In the genomic region with DNA sequence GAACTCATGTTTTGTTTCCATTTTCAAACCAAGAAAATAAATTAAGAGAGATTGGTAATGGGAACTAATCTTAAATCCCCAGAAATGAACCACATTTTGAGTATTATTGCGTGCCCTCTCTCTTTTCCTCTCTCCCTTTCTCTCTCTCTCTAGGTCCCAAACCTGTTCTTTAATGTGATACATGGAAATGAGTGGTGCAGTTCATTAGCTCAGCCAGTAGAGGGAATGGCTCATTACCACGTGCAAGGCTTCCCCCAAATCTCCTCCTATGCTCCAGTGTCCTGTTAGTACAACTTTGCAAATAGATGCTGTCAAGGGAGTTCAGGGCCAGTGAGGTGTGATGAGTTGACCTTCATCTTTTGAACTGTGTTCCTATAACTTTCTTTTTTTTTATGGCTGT, we compare ENCODE assay signal across 8 cellular contexts.
DNase-seq lines count a peak whose midpoint lies in the region; ATAC-seq and TF ChIP-seq lines count a peak whose summit lies in the region.

No MANE protein-coding gene starts in this region.

- TF ChIP-seq CTCF in GM13976 (IDR thresholded peaks at IDR 0.05; ENCODE audit: borderline replicate concordance, control extremely low read depth, extremely low read depth, insufficient read depth, missing control alignments) (peak; percentile 37), cardiac fibroblast (IDR thresholded peaks at IDR 0.05; ENCODE audit: low read depth, low read length) (peak; percentile 11)

- DNase-seq in AML-193 (lab: John Stamatoyannopoulos, UW) (peak; percentile 30 to 44), GM13976 (ENCODE audit: low spot score) (peak; percentile 50), NCI-H82 treated with DMSO at 0.1 percent for 48 hours (lab: John Stamatoyannopoulos, UW; ENCODE audit: unreplicated experiment) (peak; percentile 0), cardiac fibroblast (ENCODE audit: low read depth in 2 of 2) (peak; percentile 2 to 6), naive B cell (peak; percentile 30), T-helper 9 cell (no peak), NCI-H2029 treated with DMSO at 0.1 percent for 48 hours (lab: John Stamatoyannopoulos, UW) (no peak)

- H3K4me3 ChIP-seq in cardiac fibroblast (replicated peaks in 1 of 2; ENCODE audit: low read depth in 2 of 2, low read length in 2 of 2): no peak overlapping the region

- H3K36me3 Mint-ChIP-seq in naive B cell: no peaks in the 10 kb centered on the region

- peaks cover 0 to 7% (median 5%) of the 10 kb centered on the region in 3 donors for H3K4me1 Mint-ChIP-seq in naive B cell

- ATAC-seq in HG02943 (IDR thresholded peaks at IDR 0.05; ENCODE audit: low read depth, unreplicated experiment) (peak; percentile 78), naive B cell (ENCODE audit: low read depth in 2 of 2) (peak; percentile 40 to 74)

- H3K27me3 Mint-ChIP-seq in naive B cell: peaks cover 6 to 21% (median 9%) of the 10 kb centered on the region in 3 donors

- H3K4me3 Mint-ChIP-seq in naive B cell: no peak overlapping the region

- H3K9me3 Mint-ChIP-seq in naive B cell: no peaks in the 10 kb centered on the region

- in situ Hi-C loops in GM13976 (cut with MboI; ENCODE audit: low sequenced_read_pairs, unreplicated experiment): no loop called here

- peak overlapping the region in 1 of 6 donors; percentile 30 for H3K27ac Mint-ChIP-seq in naive B cell

Comparison
In these comparisons a context has a peak if more than half of its experiments do, and no peak if none do; other contexts are left out.
1. DNase-seq: peak in AML-193 (2 of 2), GM13976 (single experiment), NCI-H82 treated with DMSO at 0.1 percent for 48 hours (single experiment), cardiac fibroblast (2 of 2) and naive B cell (single experiment); none in T-helper 9 cell (single experiment) and NCI-H2029 treated with DMSO at 0.1 percent for 48 hours (single experiment).